Comparison of ENCODE assay signal across 2 cellular contexts in genomic region chr5:32711693-32712462, GRCh38.
TF ChIP-seq lines count a peak whose summit lies in the region.

No MANE protein-coding gene starts in this region.

TF ChIP-seq in A549, 52 proteins besides CTCF, POLR2A, EP300 and RAD21 (continued from another document):
- TF ChIP-seq E2F6 (IDR thresholded peaks at IDR 0.05; ENCODE audit: borderline replicate concordance, low read depth) (peak; percentile 73; the same call in 1 of the 2 replicates), CHD4 (IDR thresholded peaks at IDR 0.05; ENCODE audit: borderline replicate concordance) (no peak), CBX8 (IDR thresholded peaks at IDR 0.05) (no peak), CHD2 (IDR thresholded peaks at IDR 0.05; ENCODE audit: low read length, partially characterized antibody) (no peak), MAZ (IDR thresholded peaks at IDR 0.05; ENCODE audit: borderline replicate concordance, low read depth, low read length) (no peak), MAX (IDR thresholded peaks at IDR 0.05) (peak; percentile 91; the same call in 1 of the 2 replicates), ZNF302 (CRISPR knock-in tag; IDR thresholded peaks at IDR 0.05) (no peak), NFE2L2 (conservative IDR thresholded peaks at IDR 0.05; ENCODE audit: low read length) (no peak), ZSCAN20 (CRISPR knock-in tag; IDR thresholded peaks at IDR 0.05) (no peak), HOXB13 (CRISPR knock-in tag; IDR thresholded peaks at IDR 0.05; ENCODE audit: low read depth) (no peak), SMC3 (IDR thresholded peaks at IDR 0.05) (peak; percentile 25; the same call in 2 of the 3 replicates), MYC (IDR thresholded peaks at IDR 0.05; ENCODE audit: borderline replicate concordance, low read length) (no peak), ATOH8 (CRISPR knock-in tag; IDR thresholded peaks at IDR 0.05; ENCODE audit: low read depth) (0 out of 2 replicates have a peak, but pooled peaks have one; percentile 10)
- TF ChIP-seq, protein P1, sequence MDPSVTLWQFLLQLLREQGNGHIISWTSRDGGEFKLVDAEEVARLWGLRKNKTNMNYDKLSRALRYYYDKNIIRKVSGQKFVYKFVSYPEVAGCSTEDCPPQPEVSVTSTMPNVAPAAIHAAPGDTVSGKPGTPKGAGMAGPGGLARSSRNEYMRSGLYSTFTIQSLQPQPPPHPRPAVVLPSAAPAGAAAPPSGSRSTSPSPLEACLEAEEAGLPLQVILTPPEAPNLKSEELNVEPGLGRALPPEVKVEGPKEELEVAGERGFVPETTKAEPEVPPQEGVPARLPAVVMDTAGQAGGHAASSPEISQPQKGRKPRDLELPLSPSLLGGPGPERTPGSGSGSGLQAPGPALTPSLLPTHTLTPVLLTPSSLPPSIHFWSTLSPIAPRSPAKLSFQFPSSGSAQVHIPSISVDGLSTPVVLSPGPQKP (IDR thresholded peaks at IDR 0.05; ENCODE audit: low read depth, low read length) = no peak

TF ChIP-seq in IMR-90, 13 proteins besides CTCF, POLR2A, EP300 and RAD21 (continued from another document):
- TF ChIP-seq MAZ (IDR thresholded peaks at IDR 0.05; ENCODE audit: borderline replicate concordance, low read depth, low read length) (no peak), USF2 (IDR thresholded peaks at IDR 0.05; ENCODE audit: low read depth, low read length) (no peak), CHD1 (IDR thresholded peaks at IDR 0.05; ENCODE audit: low read depth, low read length) (no peak), RFX5 (IDR thresholded peaks at IDR 0.05; ENCODE audit: low read depth, low read length) (no peak), CEBPB (IDR thresholded peaks at IDR 0.05; ENCODE audit: low read depth, low read length) (no peak), RCOR1 (IDR thresholded peaks at IDR 0.05; ENCODE audit: insufficient replicate concordance, low read length) (no peak)
- TF ChIP-seq, protein P1 (IDR thresholded peaks at IDR 0.05; ENCODE audit: borderline replicate concordance, low read depth, low read length) = no peak
